ENCODE assay signal across 8 cellular contexts in the genomic region with DNA sequence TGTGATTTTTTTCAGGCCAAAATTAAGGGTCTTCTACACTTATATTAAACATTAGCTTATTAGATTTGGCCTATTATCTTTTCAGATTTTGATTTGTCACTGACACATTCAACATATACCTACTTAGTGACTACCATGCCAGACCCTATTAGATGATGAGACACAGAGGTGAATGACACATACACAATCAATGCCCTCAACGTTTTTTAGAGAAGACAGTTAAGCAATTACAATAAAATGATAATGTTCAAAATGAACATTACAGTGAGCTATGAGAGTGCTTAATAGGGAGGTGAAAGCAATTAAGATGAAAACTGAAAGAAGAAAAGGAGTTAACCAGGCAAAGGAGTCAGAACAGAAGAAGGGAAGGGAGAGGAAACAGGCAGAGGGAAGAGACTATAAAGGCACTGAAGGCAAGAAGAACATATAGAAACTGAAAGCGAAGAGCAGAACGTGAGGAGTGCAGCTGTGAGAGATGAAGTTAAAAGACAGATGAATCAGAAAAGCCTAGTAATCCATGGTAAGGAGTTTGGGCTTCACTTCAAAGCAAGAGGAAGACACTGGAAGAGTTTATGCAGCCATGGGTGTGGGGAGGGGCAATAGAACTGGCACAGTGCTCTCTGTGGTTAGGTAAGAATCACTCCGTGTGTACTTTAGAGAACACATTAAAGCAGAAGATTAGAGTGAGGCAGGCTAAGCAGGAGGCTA.
DNase-seq lines count a peak whose midpoint lies in the region; ATAC-seq lines count a peak whose summit lies in the region.

No MANE protein-coding gene starts in this region.

- H3K36me3 ChIP-seq in duodenal mucosa (ENCODE audit: control insufficient read depth in 1 of 2, insufficient read depth in 2 of 2, low read length in 2 of 2) = no peaks in the 10 kb centered on the region

- no peak overlapping the region for H3K9ac ChIP-seq in duodenal mucosa (ENCODE audit: low read depth in 1 of 2, low read length in 2 of 2)

- H3K4me3 ChIP-seq in duodenal mucosa (ENCODE audit: low read depth in 1 of 2, low read length in 2 of 2) = peak overlapping the region; percentile 33 to 39

- no peak overlapping the region for H3K27ac ChIP-seq in duodenal mucosa (ENCODE audit: low read depth, low read length)

- no peaks in the 10 kb centered on the region for H3K27me3 ChIP-seq in duodenal mucosa (ENCODE audit: control insufficient read depth in 1 of 2, insufficient read depth in 2 of 2, low read length in 2 of 2)

- ATAC-seq in HG02571 (IDR thresholded peaks at IDR 0.05; ENCODE audit: unreplicated experiment) = peak; percentile 90

- DNase-seq in SIG-M5 treated with dmso at 0.1 percent for 504 hours (lab: John Stamatoyannopoulos, UW; ENCODE audit: unreplicated experiment) = peak; percentile 47
- DNase-seq in SIG-M5 (lab: John Stamatoyannopoulos, UW) = no peak
- DNase-seq in NAMALWA (ENCODE audit: low spot score) = peak; percentile 40
- DNase-seq in NCI-H2029 treated with DMSO at 0.1 percent for 48 hours (lab: John Stamatoyannopoulos, UW) = no peak
- no peak for DNase-seq in hypothalamus (lab: John Stamatoyannopoulos, UW)
- DNase-seq in inferior parietal cortex (ENCODE audit: extremely low spot score) = no peak

- no peaks in the 10 kb centered on the region for H3K9me3 ChIP-seq in duodenal mucosa (ENCODE audit: control insufficient read depth in 1 of 2, low read length in 2 of 2)

- peaks cover 15 to 24% of the 10 kb centered on the region in 2 donors for H3K4me1 ChIP-seq in duodenal mucosa (ENCODE audit: control insufficient read depth in 1 of 2, insufficient read depth in 2 of 2, low read length in 2 of 2)

Comparison
In these comparisons a context has a peak if more than half of its experiments do, and no peak if none do; other contexts are left out.
1. DNase-seq: peak in SIG-M5 treated with dmso at 0.1 percent for 504 hours (single experiment) and NAMALWA (single experiment); none in SIG-M5 (single experiment), NCI-H2029 treated with DMSO at 0.1 percent for 48 hours (single experiment), hypothalamus (0 of 51) and inferior parietal cortex (single experiment).